In the genomic region with DNA sequence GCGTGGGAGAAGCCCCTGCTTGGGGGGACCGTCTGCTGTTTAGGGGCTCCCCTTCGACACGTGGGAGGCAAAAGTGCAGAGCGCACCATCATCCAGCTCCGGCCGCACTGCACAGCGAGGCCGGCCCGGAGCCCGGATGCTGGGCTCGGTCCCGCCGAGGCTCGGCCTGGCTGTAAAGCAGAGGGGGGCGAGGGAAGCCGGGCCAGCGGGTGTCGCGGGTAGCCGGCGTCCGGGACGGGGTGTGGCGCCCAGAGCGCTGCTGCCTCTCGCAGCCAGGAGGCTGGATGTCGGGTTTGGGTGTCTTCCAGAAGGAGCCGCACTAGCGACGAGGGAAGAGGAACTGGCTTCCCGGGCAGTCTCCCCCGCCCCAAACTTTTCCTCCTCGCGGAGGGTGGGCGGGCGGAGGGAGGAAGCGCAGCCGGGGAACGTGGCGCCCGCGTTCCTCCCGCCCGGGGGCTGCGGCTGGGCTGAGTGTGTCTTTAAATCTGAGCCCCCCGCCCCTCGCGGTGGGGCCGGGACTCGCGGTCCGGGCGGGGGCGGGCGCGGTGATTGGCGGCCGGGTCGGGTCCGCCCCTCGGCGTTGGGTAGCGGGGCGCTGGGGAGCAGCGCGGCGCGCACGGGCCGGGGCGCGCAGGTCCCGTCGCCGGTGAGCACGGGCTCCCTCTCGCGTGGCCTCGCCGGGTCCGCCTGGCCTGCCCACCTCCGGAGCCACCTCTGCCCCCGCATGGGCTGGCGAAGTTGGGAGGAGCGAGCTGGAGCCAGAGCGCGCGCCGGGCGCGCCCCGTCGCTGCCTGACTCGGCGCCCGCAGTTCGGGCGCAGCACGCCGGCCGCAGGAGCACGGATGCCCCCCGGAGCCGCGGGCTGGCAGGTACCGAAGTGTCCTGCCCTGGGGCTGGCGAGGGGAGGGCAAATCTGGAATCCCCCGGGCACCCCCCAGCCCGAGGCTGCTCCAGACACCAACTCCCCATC, we compare ENCODE assay signal across 8 cellular contexts. TPM values are rescaled to one million over a fixed set of nuclear protein-coding genes. Genes with fewer than 3 reads are reported as not detected.
DNase-seq lines count a peak whose midpoint lies in the region; ATAC-seq and TF ChIP-seq lines count a peak whose summit lies in the region.

A gene (plus strand): TSS at position 577 of the 970 bp plus-strand sequence. CDS start 47,185 bp downstream, outside the sequence.

- peaks cover 0 to 6% (median 0%) of the 10 kb centered on the region in 11 experiments; a peak in 2 of 22 replicates for H3K36me3 ChIP-seq in BLaER1 treated with 17β-estradiol and CSF1 and Interleukin-3, amounts not matched to agents 10 nM and 100 nM
- no peaks in the 10 kb centered on the region for H3K36me3 ChIP-seq in GM23338 (ENCODE audit: insufficient read depth)

- TF ChIP-seq CTCF in GM23338 (conservative IDR thresholded peaks at IDR 0.05; ENCODE audit: low read depth in 2 of 2) = no peak; a peak in 1 of 4 replicates
- peak; percentile 10 for TF ChIP-seq CTCF in progenitor cell of endocrine pancreas (IDR thresholded peaks at IDR 0.05; ENCODE audit: unreplicated experiment)

- peak within 1 kb of the TSS; percentile 93 to 100 (median 99) for H3K4me2 ChIP-seq in BLaER1 treated with 17β-estradiol and CSF1 and Interleukin-3, amounts not matched to agents 10 nM and 100 nM
- peak within 1 kb of the TSS; percentile 99 for H3K4me2 ChIP-seq in GM23338

- intact Hi-C loops in left ventricle myocardium superior (cut with micrococcal nuclease) = no loop called here

- peak within 1 kb of the TSS; percentile 74 to 92 (median 84) for H3K9ac ChIP-seq in BLaER1 treated with 17β-estradiol and CSF1 and Interleukin-3, amounts not matched to agents 10 nM and 100 nM

- H3K27me3 ChIP-seq in BLaER1 treated with 17β-estradiol and CSF1 and Interleukin-3, amounts not matched to agents 10 nM and 100 nM = peaks cover 0 to 11% (median 0%) of the 10 kb centered on the region in 11 experiments; a peak in 2 of 22 replicates
- H3K27me3 ChIP-seq in GM23338 (ENCODE audit: insufficient read depth) = 0 out of 2 replicates have a peak, but pooled peaks cover 3% of the 10 kb centered on the region

- no peaks in the 10 kb centered on the region for H3K9me2 ChIP-seq in GM23338 (ENCODE audit: insufficient read depth)

- H3K36me3 Mint-ChIP-seq in GM23338 (ENCODE audit: low read depth) (no peaks in the 10 kb centered on the region), progenitor cell of endocrine pancreas (ENCODE audit: insufficient read depth) (no peaks in the 10 kb centered on the region)
- no peaks in the 10 kb centered on the region for H3K36me3 Mint-ChIP-seq in activated naive CD8-positive, alpha-beta T cell treated with anti-CD3 and anti-CD28 coated beads, Interleukin-2, amount 50 U/mL, for 24 hours (ENCODE audit: low read depth)

- DNase-seq in GM23338 (ENCODE audit: low spot score) (peak; percentile 88), RPMI8226 (peak; percentile 76), left ventricle myocardium superior (peak; percentile 83), progenitor cell of endocrine pancreas (ENCODE audit: low spot score, unreplicated experiment) (peak; percentile 31), HPDE6-E6E7 (ENCODE audit: extremely low spot score) (no peak)
- peak; percentile 64 for DNase-seq in activated naive CD8-positive, alpha-beta T cell treated with anti-CD3 and anti-CD28 coated beads, Interleukin-2, amount 50 U/mL, for 24 hours

- peak within 1 kb of the TSS; percentile 87 for H2AFZ ChIP-seq in GM23338

- peaks cover 31% of the 10 kb centered on the region for H3K79me2 ChIP-seq in GM23338 (replicated peaks; ENCODE audit: insufficient read depth)

- H3K9me3 ChIP-seq in BLaER1 treated with 17β-estradiol and CSF1 and Interleukin-3, amounts not matched to agents 10 nM and 100 nM (replicated peaks in 1 of 11) = no peaks in the 10 kb centered on the region

- H3K4me1 Mint-ChIP-seq in GM23338 (peaks cover 46% of the 10 kb centered on the region), progenitor cell of endocrine pancreas (ENCODE audit: low read depth) (no peaks in the 10 kb centered on the region)
- H3K4me1 Mint-ChIP-seq in activated naive CD8-positive, alpha-beta T cell treated with anti-CD3 and anti-CD28 coated beads, Interleukin-2, amount 50 U/mL, for 24 hours = peaks cover 49% of the 10 kb centered on the region

- peaks cover 52 to 83% (median 77%) of the 10 kb centered on the region in 10 experiments for H3K4me1 ChIP-seq in BLaER1 treated with 17β-estradiol and CSF1 and Interleukin-3, amounts not matched to agents 10 nM and 100 nM
- H3K4me1 ChIP-seq in GM23338 (ENCODE audit: insufficient read depth) = peaks cover 28% of the 10 kb centered on the region

- no peaks in the 10 kb centered on the region for H3K9me3 Mint-ChIP-seq in GM23338
- H3K9me3 Mint-ChIP-seq in activated naive CD8-positive, alpha-beta T cell treated with anti-CD3 and anti-CD28 coated beads, Interleukin-2, amount 50 U/mL, for 24 hours = no peaks in the 10 kb centered on the region
- H3K9me3 Mint-ChIP-seq in progenitor cell of endocrine pancreas (ENCODE audit: low read depth) = no peaks in the 10 kb centered on the region

- peak within 1 kb of the TSS in 10 of 11 experiments; percentile 45 to 87 (median 82); a peak in 21 of 22 replicates for H3K27ac ChIP-seq in BLaER1 treated with 17β-estradiol and CSF1 and Interleukin-3, amounts not matched to agents 10 nM and 100 nM
- peak within 1 kb of the TSS; percentile 90; the same call in 1 of the 2 replicates for H3K27ac ChIP-seq in GM23338 (ENCODE audit: low read depth)

- peaks cover 10% of the 10 kb centered on the region; the same call in 1 of the 2 replicates for H3F3A ChIP-seq in GM23338 (replicated peaks; ENCODE audit: low read depth)

- H3K27ac Mint-ChIP-seq in GM23338 (peak within 1 kb of the TSS; percentile 85), progenitor cell of endocrine pancreas (peak within 1 kb of the TSS; percentile 62)
- peak within 1 kb of the TSS; percentile 86 for H3K27ac Mint-ChIP-seq in activated naive CD8-positive, alpha-beta T cell treated with anti-CD3 and anti-CD28 coated beads, Interleukin-2, amount 50 U/mL, for 24 hours

- ATAC-seq in GM23338 = peak; percentile 70
- ATAC-seq in activated naive CD8-positive, alpha-beta T cell treated with anti-CD3 and anti-CD28 coated beads, Interleukin-2, amount 50 U/mL, for 24 hours = peak; percentile 44
- peak; percentile 59 for ATAC-seq in left ventricle myocardium superior
- no peak for ATAC-seq in HG02973 (IDR thresholded peaks at IDR 0.05; ENCODE audit: unreplicated experiment)

- H3K27me3 Mint-ChIP-seq in GM23338 (ENCODE audit: insufficient read depth, low read depth, poor library complexity) = peaks cover 31% of the 10 kb centered on the region
- peaks cover 19% of the 10 kb centered on the region for H3K27me3 Mint-ChIP-seq in activated naive CD8-positive, alpha-beta T cell treated with anti-CD3 and anti-CD28 coated beads, Interleukin-2, amount 50 U/mL, for 24 hours
- peaks cover 75% of the 10 kb centered on the region for H3K27me3 Mint-ChIP-seq in progenitor cell of endocrine pancreas

- peaks cover 0 to 48% (median 39%) of the 10 kb centered on the region in 11 experiments; a peak in 17 of 22 replicates for H4K20me1 ChIP-seq in BLaER1 treated with 17β-estradiol and CSF1 and Interleukin-3, amounts not matched to agents 10 nM and 100 nM
- no peaks in the 10 kb centered on the region; the same call in 1 of the 2 replicates for H4K20me1 ChIP-seq in GM23338 (replicated peaks; ENCODE audit: insufficient read depth)

- H3K4me3 Mint-ChIP-seq in GM23338 = peak within 1 kb of the TSS; percentile 82
- peak within 1 kb of the TSS; percentile 75 for H3K4me3 Mint-ChIP-seq in activated naive CD8-positive, alpha-beta T cell treated with anti-CD3 and anti-CD28 coated beads, Interleukin-2, amount 50 U/mL, for 24 hours
- H3K4me3 Mint-ChIP-seq in progenitor cell of endocrine pancreas (ENCODE audit: low read depth) = peak within 1 kb of the TSS; percentile 73

- peak within 1 kb of the TSS; percentile 69 to 90 (median 82) for H3K4me3 ChIP-seq in BLaER1 treated with 17β-estradiol and CSF1 and Interleukin-3, amounts not matched to agents 10 nM and 100 nM
- H3K4me3 ChIP-seq in GM23338 = peak within 1 kb of the TSS; percentile 94

TF ChIP-seq in GM23338, 12 proteins besides CTCF, POLR2A, EP300 and RAD21:
- TF ChIP-seq EZH2phosphoT487 (IDR thresholded peaks at IDR 0.05; ENCODE audit: unreplicated experiment) = no peak
- peak; percentile 46 for TF ChIP-seq POLR2AphosphoS5 (IDR thresholded peaks at IDR 0.05; ENCODE audit: low read depth)

RNA-seq across cellular contexts. Expression of the gene that starts here (rescaled TPM):
- 48.7 and 58.2 TPM in 2 replicates for total RNA-seq in GM23338 (2014; rRNA removed; shearing (Covaris generic))
- 11.1 and 11.9 TPM in 2 replicates for polyA plus RNA-seq in GM23338 (2016; fragmentation: Nextera tagmentation; extraction: Ambion mirVana)
- total RNA-seq in left ventricle myocardium superior = 5.2 TPM
- total RNA-seq in progenitor cell of endocrine pancreas = 1.2 and 1.4 TPM in 2 replicates
